In the genomic region with DNA sequence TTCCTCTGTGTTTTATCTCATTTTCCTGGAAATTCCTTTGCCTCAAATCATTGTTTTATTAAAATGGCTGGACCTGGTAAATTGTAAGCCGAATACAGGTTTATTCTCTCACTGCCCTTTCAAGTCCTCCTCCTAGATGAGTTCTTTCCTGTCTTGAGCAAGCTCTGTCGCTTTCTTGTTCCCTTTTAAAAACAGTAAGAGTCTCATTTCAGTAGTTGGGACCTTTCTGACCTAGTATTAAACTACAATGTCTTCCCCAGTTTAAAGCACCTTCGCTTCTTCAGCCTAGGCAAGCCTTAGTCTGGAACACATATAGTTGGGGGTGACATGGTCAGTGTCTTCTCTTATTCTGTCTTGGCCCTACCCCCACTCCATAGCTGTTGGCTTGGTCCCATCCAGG, we compare ENCODE assay signal across 21 cellular contexts.
"Had no signal": no experiment of that assay in that cellular context is flagged by ENCODE, and none has a peak within 500 bp of the region (broad histone marks: within the 10 kb centered on the region; RNA-seq: fewer than 3 reads in every experiment).

No MANE protein-coding gene starts in this region.

- H3K4me1 ChIP-seq: SJSA1 had no signal

- DNase-seq: IMR-90, Karpas-422, KG1, MG63, NCI-H1092 treated with DMSO at 0.1 percent for 48 hours, NCI-H1436, NCI-H187, NCI-H2029, NCI-H2081 treated with DMSO at 0.1 percent for 48 hours, NCI-H2171, NCI-H226, NCI-H446, NCI-H510A, NCI-H524 treated with DMSO at 0.1 percent for 48 hours, NCI-H69, NCI-H774, Right ventricle myocardium superior, RPMI8226, SIG-M5 had no signal

- H3K27ac ChIP-seq: SJSA1, SK-N-MC had no signal

- H3K9me3 ChIP-seq: MG63, SJSA1 had no signal

- H3K36me3 ChIP-seq: MG63, SJSA1 had no signal

- H3K4me3 ChIP-seq: MG63, SJSA1, SK-N-MC had no signal

- H3K27me3 ChIP-seq: MG63 had no signal
